ENCODE assay signal across 8 cellular contexts in the genomic region with DNA sequence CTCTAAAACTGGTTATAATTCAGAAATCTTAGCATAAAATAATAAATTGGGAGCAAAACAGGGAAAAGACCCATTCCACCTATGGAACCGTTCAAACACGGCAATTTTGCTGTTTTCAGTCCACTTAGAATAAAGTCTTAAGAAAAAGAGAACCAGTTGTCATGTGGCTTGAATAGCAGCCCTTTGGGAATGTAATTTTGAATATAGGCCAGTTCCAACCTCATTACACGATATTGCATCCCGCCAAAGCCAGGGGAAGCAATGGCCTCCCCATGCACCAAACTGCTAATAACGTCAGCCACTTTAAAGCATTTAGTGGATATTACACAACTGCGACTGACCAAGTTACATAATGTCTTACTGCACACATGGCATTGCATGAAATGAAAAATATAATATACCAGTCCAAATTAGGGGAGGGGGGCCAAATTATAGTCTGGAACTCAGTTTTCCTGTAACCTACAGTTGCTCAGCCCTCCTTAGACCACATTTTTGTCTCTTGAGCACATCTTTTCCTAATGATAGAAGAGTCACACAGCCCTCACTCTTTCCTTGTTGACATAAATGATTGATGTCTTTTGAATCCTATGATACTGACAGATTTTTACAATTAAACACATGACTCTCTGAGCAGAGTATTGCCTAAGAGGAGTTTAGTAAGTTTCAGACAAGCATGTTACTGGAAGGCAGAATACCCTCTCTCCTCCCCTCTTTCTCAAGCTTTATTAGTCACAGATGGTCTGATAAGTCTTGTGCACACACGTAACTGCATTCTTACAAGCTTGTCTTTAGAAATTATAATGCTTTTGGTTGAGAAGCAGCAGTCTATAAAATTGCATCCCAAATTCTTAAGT.
A peak's percentile ranks its signal among the peaks of the same experiment; 100 is the strongest.
DNase-seq lines count a peak whose midpoint lies in the region; ATAC-seq and TF ChIP-seq lines count a peak whose summit lies in the region.

No MANE protein-coding gene starts in this region.

- no peak overlapping the region for H2AFZ ChIP-seq in neuron (ENCODE audit: low read depth, low read length)

- H3K4me3 ChIP-seq in GM12865 (ENCODE audit: low read depth, low read length) (peak overlapping the region; percentile 71), epithelial cell of esophagus (ENCODE audit: low read length) (peak overlapping the region; percentile 67), neuron (ENCODE audit: low read length) (peak overlapping the region; percentile 61)

- peaks cover 9% of the 10 kb centered on the region for H3K4me1 ChIP-seq in neuron (ENCODE audit: insufficient read depth, low read length)

- H3K27me3 ChIP-seq in neuron (ENCODE audit: insufficient read depth, low read length), result peaks cover 11% of the 10 kb centered on the region

- DNase-seq in GM12865 (ENCODE audit: low read depth) (no peak), RKO (ENCODE audit: low spot score) (peak; percentile 50), epithelial cell of esophagus (ENCODE audit: low read depth) (peak; percentile 99), NCI-H1694 (lab: John Stamatoyannopoulos, UW) (no peak), NCI-H2107 treated with DMSO at 0.1 percent for 48 hours (lab: John Stamatoyannopoulos, UW; ENCODE audit: unreplicated experiment) (no peak)

- H3K36me3 ChIP-seq in neuron (ENCODE audit: insufficient read depth, low read length), result no peaks in the 10 kb centered on the region

- ATAC-seq in GM18498 (IDR thresholded peaks at IDR 0.05; ENCODE audit: unreplicated experiment) (no peak), HG02884 (IDR thresholded peaks at IDR 0.05; ENCODE audit: unreplicated experiment) (no peak)

- no peaks in the 10 kb centered on the region for H3K9me3 ChIP-seq in neuron (ENCODE audit: low read length)

- TF ChIP-seq CTCF in GM12865 (IDR thresholded peaks at IDR 0.05; ENCODE audit: insufficient read depth, low read depth, low read length, missing control alignments), result no peak
- TF ChIP-seq CTCF in epithelial cell of esophagus (IDR thresholded peaks at IDR 0.05; ENCODE audit: insufficient read depth, low read depth, low read length, missing control alignments), result no peak

Comparison
In these comparisons a context has a peak if more than half of its experiments do, and no peak if none do; other contexts are left out.
1. DNase-seq: peak in RKO (single experiment) and epithelial cell of esophagus (single experiment); none in GM12865 (single experiment), NCI-H1694 (single experiment) and NCI-H2107 treated with DMSO at 0.1 percent for 48 hours (single experiment).
2. Peak in every context shown above with its lines, with median percentiles within 50 percentile points of each other: H3K4me3 ChIP-seq.